ENCODE assay signal across 8 cellular contexts in the genomic region with DNA sequence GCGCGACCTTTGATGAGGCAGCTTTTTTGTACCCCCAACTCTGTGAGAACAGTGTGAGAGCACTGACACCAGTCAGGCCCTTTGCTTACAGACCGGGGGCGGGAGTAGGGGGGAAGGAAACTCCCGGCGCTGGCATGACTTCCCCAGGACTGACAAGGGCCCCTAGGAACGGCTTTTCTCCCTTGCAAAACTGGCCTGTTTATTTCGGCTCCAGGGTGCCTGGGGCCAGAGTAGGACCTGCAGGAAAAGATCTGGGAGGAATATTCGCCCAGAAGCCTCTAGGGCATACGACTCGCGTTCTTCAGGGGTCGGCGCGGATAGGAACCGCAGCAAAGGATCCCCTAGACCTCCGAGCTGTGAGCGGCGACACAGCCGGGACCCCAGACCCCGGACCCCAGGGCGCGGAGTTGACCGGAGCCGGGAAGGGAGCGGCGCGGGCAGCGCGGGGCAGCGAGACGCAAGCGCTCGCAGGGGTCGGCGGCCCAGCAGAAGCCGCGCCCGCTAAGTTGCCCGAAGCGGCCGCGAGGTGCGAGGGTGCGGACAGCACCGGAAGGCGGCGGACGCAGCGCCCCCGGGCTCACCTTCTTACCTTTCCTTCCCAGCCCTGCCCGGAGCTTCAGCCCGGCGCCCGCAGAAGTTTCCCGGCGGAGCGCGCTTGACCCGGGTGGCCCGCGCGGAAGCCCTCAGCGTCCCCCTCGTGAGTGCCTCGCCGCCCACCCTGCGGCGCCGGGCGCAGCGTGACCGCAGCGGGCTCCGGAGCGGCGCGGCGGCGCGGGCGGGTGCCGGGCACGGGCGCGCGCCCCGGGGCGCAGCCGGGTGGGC. TPM values are rescaled to one million over a fixed set of nuclear protein-coding genes. Genes with fewer than 3 reads are reported as not detected.
DNase-seq lines count a peak whose midpoint lies in the region; ATAC-seq, FAIRE-seq and TF ChIP-seq lines count a peak whose summit lies in the region.

A gene with protein sequence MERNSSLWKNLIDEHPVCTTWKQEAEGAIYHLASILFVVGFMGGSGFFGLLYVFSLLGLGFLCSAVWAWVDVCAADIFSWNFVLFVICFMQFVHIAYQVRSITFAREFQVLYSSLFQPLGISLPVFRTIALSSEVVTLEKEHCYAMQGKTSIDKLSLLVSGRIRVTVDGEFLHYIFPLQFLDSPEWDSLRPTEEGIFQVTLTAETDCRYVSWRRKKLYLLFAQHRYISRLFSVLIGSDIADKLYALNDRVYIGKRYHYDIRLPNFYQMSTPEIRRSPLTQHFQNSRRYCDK (minus strand): TSS at position 771 of the 822 bp plus-strand sequence. CDS start 18,105 bp downstream, outside the sequence.

- TF ChIP-seq CTCF in LNCaP clone FGC (IDR thresholded peaks at IDR 0.05; ENCODE audit: control insufficient read depth, extremely low read depth, insufficient read depth) (peak; percentile 13; the same call in 1 of the 2 replicates), breast epithelium (IDR thresholded peaks at IDR 0.05) (no peak), keratinocyte (optimal IDR thresholded peaks at IDR 0.05 in 1 of 3, IDR thresholded peaks at IDR 0.05 in 1 of 3, conservative IDR thresholded peaks at IDR 0.05 in 1 of 3; ENCODE audit: extremely low read depth in 1 of 3, insufficient read depth in 2 of 3, low read length in 3 of 3) (peak in 1 of 3 experiments; percentile 8)

- dilution Hi-C loops in keratinocyte (cut with MboI; ENCODE audit: extremely low pct_ligation_motif_present, low sequenced_read_pairs): no loop called here

- H3K4me1 Mint-ChIP-seq in stimulated activated effector memory CD8-positive, alpha-beta T cell treated with anti-CD3 and anti-CD28 coated beads, Interleukin-12 subunit alpha, Interleukin-12 subunit beta, amount 100 ng/mL, for 72 hours: peaks cover 6% of the 10 kb centered on the region

- peak in 1 of 2 donors; percentile 11 for DNase-seq in activated naive CD4-positive, alpha-beta T cell treated with anti-CD3 and anti-CD28 coated beads, Interleukin-2, amount 50 U/mL, for 72 hours (ENCODE audit: low spot score in 2 of 2)
- DNase-seq in activated naive CD4-positive, alpha-beta T cell treated with Interleukin-2 at 50 U/mL for 16 hours: no peak
- no peak for DNase-seq in LNCaP clone FGC (ENCODE audit: low read depth)
- no peak for DNase-seq in breast epithelium (ENCODE audit: low spot score in 2 of 2)
- no peak for DNase-seq in keratinocyte (ENCODE audit: low read depth, low spot score)
- no peak for DNase-seq in stimulated activated effector memory CD8-positive, alpha-beta T cell treated with anti-CD3 and anti-CD28 coated beads, Interleukin-12 subunit alpha, Interleukin-12 subunit beta, amount 100 ng/mL, for 72 hours (ENCODE audit: low spot score in 2 of 2)

- H3K9me1 ChIP-seq in keratinocyte (ENCODE audit: control insufficient read depth, extremely low read depth, insufficient read depth, low read length): no peaks in the 10 kb centered on the region

- H3K4me1 ChIP-seq in breast epithelium: no peaks in the 10 kb centered on the region
- peaks cover 5% of the 10 kb centered on the region for H3K4me1 ChIP-seq in keratinocyte (ENCODE audit: control insufficient read depth, extremely low read depth, insufficient read depth, low read length)

- H3K36me3 Mint-ChIP-seq in activated naive CD4-positive, alpha-beta T cell treated with anti-CD3 and anti-CD28 coated beads, Interleukin-2, amount 50 U/mL, for 72 hours: no peaks in the 10 kb centered on the region
- no peaks in the 10 kb centered on the region for H3K36me3 Mint-ChIP-seq in stimulated activated effector memory CD8-positive, alpha-beta T cell treated with anti-CD3 and anti-CD28 coated beads, Interleukin-12 subunit alpha, Interleukin-12 subunit beta, amount 100 ng/mL, for 72 hours

- H3K4me3 ChIP-seq in LNCaP clone FGC (ENCODE audit: low read depth, low read length) (peak within 1 kb of the TSS; percentile 47), breast epithelium (peak within 1 kb of the TSS; percentile 35 to 73 (median 47)), keratinocyte (ENCODE audit: control insufficient read depth in 2 of 3, extremely low read depth in 1 of 3, insufficient read depth in 2 of 3, low read depth in 1 of 3, low read length in 3 of 3) (peak within 1 kb of the TSS; percentile 60 to 70 (median 68))

- H3K79me2 ChIP-seq in keratinocyte (ENCODE audit: control insufficient read depth, insufficient read depth, low read length): peaks cover 3% of the 10 kb centered on the region

- peak within 1 kb of the TSS; percentile 41 for H3K4me3 Mint-ChIP-seq in stimulated activated effector memory CD8-positive, alpha-beta T cell treated with anti-CD3 and anti-CD28 coated beads, Interleukin-12 subunit alpha, Interleukin-12 subunit beta, amount 100 ng/mL, for 72 hours

- peaks cover 3% of the 10 kb centered on the region for H3K36me3 ChIP-seq in breast epithelium
- no peaks in the 10 kb centered on the region for H3K36me3 ChIP-seq in keratinocyte (ENCODE audit: control insufficient read depth in 2 of 2, extremely low read depth in 1 of 2, insufficient read depth in 2 of 2, low read length in 2 of 2)

- H4K20me1 ChIP-seq in keratinocyte (ENCODE audit: control insufficient read depth, extremely low read depth, insufficient read depth, low read length): no peaks in the 10 kb centered on the region

- H3K4me2 ChIP-seq in keratinocyte (ENCODE audit: control insufficient read depth, extremely low read depth, insufficient read depth, low read depth, low read length): peak within 1 kb of the TSS; percentile 88

- H3K27ac Mint-ChIP-seq in activated naive CD4-positive, alpha-beta T cell treated with anti-CD3 and anti-CD28 coated beads, Interleukin-2, amount 50 U/mL, for 72 hours: no peak within 1 kb of the TSS
- H3K27ac Mint-ChIP-seq in stimulated activated effector memory CD8-positive, alpha-beta T cell treated with anti-CD3 and anti-CD28 coated beads, Interleukin-12 subunit alpha, Interleukin-12 subunit beta, amount 100 ng/mL, for 72 hours: no peak within 1 kb of the TSS

- FAIRE-seq in keratinocyte (lab: Jason Lieb, UNC): no peak

- peak; percentile 5 to 78 for ATAC-seq in activated naive CD4-positive, alpha-beta T cell treated with anti-CD3 and anti-CD28 coated beads, Interleukin-2, amount 50 U/mL, for 72 hours
- peak; percentile 46 for ATAC-seq in stimulated activated effector memory CD8-positive, alpha-beta T cell treated with anti-CD3 and anti-CD28 coated beads, Interleukin-12 subunit alpha, Interleukin-12 subunit beta, amount 100 ng/mL, for 72 hours
- ATAC-seq in GM21737 (IDR thresholded peaks at IDR 0.05; ENCODE audit: unreplicated experiment) (no peak), GM21786 (IDR thresholded peaks at IDR 0.05; ENCODE audit: unreplicated experiment) (no peak)

- no peak for TF ChIP-seq POLR2A in breast epithelium (IDR thresholded peaks at IDR 0.05)

- peak within 1 kb of the TSS; percentile 91 for H2AFZ ChIP-seq in keratinocyte (ENCODE audit: control insufficient read depth, low read length)

- no peak within 1 kb of the TSS for H3K27ac ChIP-seq in breast epithelium
- H3K27ac ChIP-seq in keratinocyte (ENCODE audit: control insufficient read depth, insufficient read depth, low read length): peak within 1 kb of the TSS; percentile 66

- peak within 1 kb of the TSS; percentile 73 for H3K9ac ChIP-seq in keratinocyte (ENCODE audit: control insufficient read depth, extremely low read depth, insufficient read depth, low read length)

- H3K9me3 Mint-ChIP-seq in activated naive CD4-positive, alpha-beta T cell treated with anti-CD3 and anti-CD28 coated beads, Interleukin-2, amount 50 U/mL, for 72 hours: no peaks in the 10 kb centered on the region
- no peaks in the 10 kb centered on the region for H3K9me3 Mint-ChIP-seq in stimulated activated effector memory CD8-positive, alpha-beta T cell treated with anti-CD3 and anti-CD28 coated beads, Interleukin-12 subunit alpha, Interleukin-12 subunit beta, amount 100 ng/mL, for 72 hours

- H3K9me3 ChIP-seq in breast epithelium: no peaks in the 10 kb centered on the region
- H3K9me3 ChIP-seq in keratinocyte (ENCODE audit: control insufficient read depth, low read depth, low read length): no peaks in the 10 kb centered on the region

- peaks cover 0 to 20% of the 10 kb centered on the region in 2 donors for H3K27me3 ChIP-seq in breast epithelium
- no peaks in the 10 kb centered on the region for H3K27me3 ChIP-seq in keratinocyte (ENCODE audit: control insufficient read depth, extremely low read depth, insufficient read depth, low read length)

- intact Hi-C loops in breast epithelium (cut with DNase I; ENCODE audit: low total_unique reads): no loop called here

RNA-seq across cellular contexts. Expression of the gene that starts here (rescaled TPM):
- not detected for total RNA-seq in activated naive CD4-positive, alpha-beta T cell treated with anti-CD3 and anti-CD28 coated beads, Interleukin-2, amount 50 U/mL, for 72 hours
- under 1 TPM in 1 of 3 donors, not detected in 2; 0.98 TPM for total RNA-seq in breast epithelium
- 15.0 to 17.2 TPM (median 15.9 TPM) in 3 replicates for polyA plus RNA-seq in keratinocyte
- 1.9 TPM for polyA plus RNA-seq in keratinocyte (2011; ENCODE audit: low read depth)
- polyA plus RNA-seq in keratinocyte (2011; cell fraction: cytosol; rRNA removed): 18.2 and 37.1 TPM in 2 replicates
- 7.5 and 12.2 TPM in 2 replicates for polyA plus RNA-seq in keratinocyte (2011; cell fraction: nucleus; rRNA removed)
- polyA plus RNA-seq in keratinocyte (2012; ENCODE audit: low replicate concordance): 1.4 and 12.4 TPM in 2 replicates
- polyA minus RNA-seq in keratinocyte: 2.9 to 9.1 TPM (median 6.4 TPM) in 3 replicates
- 7.3 TPM for polyA minus RNA-seq in keratinocyte (2011; cell fraction: cytosol; rRNA and poly(A)+ RNA removed)
- polyA minus RNA-seq in keratinocyte (2011; cell fraction: nucleus; rRNA and poly(A)+ RNA removed): 2.0 and 2.9 TPM in 2 replicates

Comparison
In these comparisons a context has a peak if more than half of its experiments do, and no peak if none do; other contexts are left out.
1. Peak in ATAC-seq in activated naive CD4-positive, alpha-beta T cell treated with anti-CD3 and anti-CD28 coated beads, Interleukin-2, amount 50 U/mL, for 72 hours; RNA of the gene not detected or under 1 TPM.